ENCODE assay signal across 9 cellular contexts in the genomic region with DNA sequence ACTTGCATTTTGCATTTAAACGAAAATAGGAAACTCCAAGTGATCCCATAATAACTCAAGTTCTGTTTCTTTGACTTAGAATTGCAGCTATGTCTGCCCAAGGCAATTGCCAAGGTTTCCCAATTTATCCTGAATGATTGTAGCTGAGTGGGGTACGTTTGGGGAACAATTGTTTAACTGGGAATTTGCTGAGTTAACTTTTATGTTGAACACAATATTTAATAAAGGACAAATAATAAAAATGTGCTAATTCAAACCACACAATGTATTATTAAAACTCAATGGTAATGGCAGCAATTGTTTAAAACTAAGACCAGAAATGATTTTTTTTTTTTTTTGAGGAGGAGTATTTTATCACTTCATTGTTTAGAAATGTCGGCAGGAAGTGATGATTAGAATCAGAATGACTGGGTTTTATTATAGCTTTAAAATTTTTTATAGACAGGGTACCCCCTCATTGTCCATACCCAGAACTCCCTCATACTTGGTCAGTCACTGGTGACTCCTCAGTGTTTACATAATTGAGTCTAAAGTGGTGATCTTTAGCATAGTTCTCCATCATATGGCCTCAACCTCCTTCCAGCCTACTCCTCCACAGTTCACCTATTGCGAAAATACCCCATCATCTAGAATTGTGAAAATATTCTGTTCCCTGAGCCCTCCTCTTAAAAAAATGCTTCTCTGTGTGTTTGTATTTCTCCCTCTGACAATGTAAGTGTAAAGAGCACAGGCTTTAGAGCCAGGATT.
A peak's percentile ranks its signal among the peaks of the same experiment; 100 is the strongest.
DNase-seq lines count a peak whose midpoint lies in the region; ATAC-seq and TF ChIP-seq lines count a peak whose summit lies in the region.
"Had no signal": no experiment of that assay in that cellular context is flagged by ENCODE, and none has a peak within 500 bp of the region (broad histone marks: within the 10 kb centered on the region; RNA-seq: fewer than 3 reads in every experiment).

No MANE protein-coding gene starts in this region.

- no peaks in the 10 kb centered on the region for H3K9me3 Mint-ChIP-seq in stimulated activated memory B cell treated with anti-CD40 and anti-IgM and Interleukin-4, amounts not matched to agents 10 μg/mL and 1 μg/mL and 100 μg/mL, for 72 hours
- H3K9me3 Mint-ChIP-seq: activated B cell treated with CpG ODN at 0.5 μM for 24 hours had no signal

- H3K27ac Mint-ChIP-seq in stimulated activated memory B cell treated with anti-CD40 and anti-IgM and Interleukin-4, amounts not matched to agents 10 μg/mL and 1 μg/mL and 100 μg/mL, for 72 hours, result peak overlapping the region; percentile 68
- H3K27ac Mint-ChIP-seq: activated B cell treated with CpG ODN at 0.5 μM for 24 hours had no signal

- H3K4me1 ChIP-seq in SJSA1 (replicated peaks), result peaks cover 35% of the 10 kb centered on the region
- H3K4me1 ChIP-seq in esophagus squamous epithelium, result peaks cover 0 to 24% (median 3%) of the 10 kb centered on the region in 3 donors

- H3K9me3 ChIP-seq in SJSA1 (replicated peaks) (no peaks in the 10 kb centered on the region; the same call in 1 of the 2 replicates), esophagus squamous epithelium (no peaks in the 10 kb centered on the region)

- H3K27me3 Mint-ChIP-seq in stimulated activated memory B cell treated with anti-CD40 and anti-IgM and Interleukin-4, amounts not matched to agents 10 μg/mL and 1 μg/mL and 100 μg/mL, for 72 hours, result no peaks in the 10 kb centered on the region
- H3K27me3 Mint-ChIP-seq: activated B cell treated with CpG ODN at 0.5 μM for 24 hours had no signal

- H3K36me3 Mint-ChIP-seq in stimulated activated memory B cell treated with anti-CD40 and anti-IgM and Interleukin-4, amounts not matched to agents 10 μg/mL and 1 μg/mL and 100 μg/mL, for 72 hours, result no peaks in the 10 kb centered on the region

- H3K27ac ChIP-seq in SJSA1 (peak overlapping the region; percentile 77), esophagus squamous epithelium (peak overlapping the region in 3 of 4 donors; percentile 67 to 85 (median 77))

- 71 to 77% methylated on average over 4 of the region's 4 CpGs for WGBS in esophagus squamous epithelium, 2 donors

- no peak for ATAC-seq in stimulated activated memory B cell treated with anti-CD40 and anti-IgM and Interleukin-4, amounts not matched to agents 10 μg/mL and 1 μg/mL and 100 μg/mL, for 72 hours
- ATAC-seq in GM21786 (IDR thresholded peaks at IDR 0.05; ENCODE audit: unreplicated experiment) (no peak), GM21515 (IDR thresholded peaks at IDR 0.05; ENCODE audit: unreplicated experiment) (no peak)

- H3K36me3 ChIP-seq in SJSA1 (no peaks in the 10 kb centered on the region), esophagus squamous epithelium (no peaks in the 10 kb centered on the region)

- H3K4me3 Mint-ChIP-seq in stimulated activated memory B cell treated with anti-CD40 and anti-IgM and Interleukin-4, amounts not matched to agents 10 μg/mL and 1 μg/mL and 100 μg/mL, for 72 hours, result no peak overlapping the region
- H3K4me3 Mint-ChIP-seq: activated B cell treated with CpG ODN at 0.5 μM for 24 hours had no signal

- H3K4me1 Mint-ChIP-seq in stimulated activated memory B cell treated with anti-CD40 and anti-IgM and Interleukin-4, amounts not matched to agents 10 μg/mL and 1 μg/mL and 100 μg/mL, for 72 hours, result peaks cover 23% of the 10 kb centered on the region
- H3K4me1 Mint-ChIP-seq: activated B cell treated with CpG ODN at 0.5 μM for 24 hours had no signal

- no peak for TF ChIP-seq POLR2A in esophagus squamous epithelium (IDR thresholded peaks at IDR 0.05)

- TF ChIP-seq CTCF in esophagus squamous epithelium (IDR thresholded peaks at IDR 0.05), result no peak

- no peaks in the 10 kb centered on the region for H3K27me3 ChIP-seq in SJSA1 (replicated peaks)
- no peaks in the 10 kb centered on the region for H3K27me3 ChIP-seq in esophagus squamous epithelium

- intact Hi-C loops in esophagus squamous epithelium (cut with DNase I), result no loop called here

- no peak overlapping the region for H3K4me3 ChIP-seq in SJSA1
- no peak overlapping the region for H3K4me3 ChIP-seq in esophagus squamous epithelium

- DNase-seq in HS-5 (ENCODE audit: low read depth), result peak; percentile 64
- DNase-seq in SJSA1 (ENCODE audit: low read depth in 1 of 2, low spot score in 2 of 2), result no peak
- no peak for DNase-seq in esophagus squamous epithelium (lab: John Stamatoyannopoulos, UW)
- no peak for DNase-seq in activated CD4-positive, alpha-beta T cell treated with anti-CD3 and anti-CD28 coated beads for 1 hour
- DNase-seq in NCI-H2196 (lab: John Stamatoyannopoulos, UW; ENCODE audit: unreplicated experiment), result no peak
- DNase-seq: activated B cell treated with CpG ODN at 0.5 μM for 24 hours had no signal
